Comparison of ENCODE assay signal across 14 cellular contexts in the genomic region with DNA sequence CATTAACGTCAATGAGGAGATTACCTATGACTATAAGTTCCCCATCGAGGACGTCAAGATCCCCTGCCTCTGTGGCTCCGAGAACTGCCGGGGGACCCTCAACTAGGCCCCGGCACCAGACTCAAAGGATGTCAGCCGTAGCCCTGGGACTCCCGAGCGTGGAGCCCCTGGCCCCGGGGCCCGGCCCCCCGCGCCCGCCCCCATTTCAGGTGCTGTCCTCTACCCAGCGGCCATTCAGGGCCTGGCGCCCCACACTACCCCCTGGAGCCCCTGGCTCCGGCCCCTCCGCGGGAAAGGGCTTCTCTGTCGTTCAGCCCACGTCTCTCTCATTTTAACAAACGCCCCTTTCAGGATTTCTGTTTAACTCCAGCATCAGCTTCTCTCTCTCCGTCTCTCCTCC. TPM values are rescaled to one million over a fixed set of nuclear protein-coding genes. Genes with fewer than 3 reads are reported as not detected.
DNase-seq lines count a peak whose midpoint lies in the region; ATAC-seq and TF ChIP-seq lines count a peak whose summit lies in the region.
"Had no signal": no experiment of that assay in that cellular context is flagged by ENCODE, and none has a peak within 500 bp of the region (broad histone marks: within the 10 kb centered on the region; RNA-seq: fewer than 3 reads in every experiment).

No MANE protein-coding gene starts in this region.

- no peaks in the 10 kb centered on the region for H3K4me1 ChIP-seq in neural progenitor cell
- no peaks in the 10 kb centered on the region for H3K4me1 ChIP-seq in PC-3 (ENCODE audit: insufficient read depth, low read length)
- H3K4me1 ChIP-seq: A549 had no signal

- H3K27ac ChIP-seq in neural progenitor cell (no peak overlapping the region), PC-3 (ENCODE audit: low read length) (no peak overlapping the region)
- H3K27ac ChIP-seq: A549, HL-60 had no signal

- H3K27me3 Mint-ChIP-seq in HFFc6 (ENCODE audit: insufficient read depth) (peaks cover 9% of the 10 kb centered on the region), neural progenitor cell (ENCODE audit: insufficient read depth, low read depth) (peaks cover 5% of the 10 kb centered on the region)
- H3K27me3 Mint-ChIP-seq in stimulated activated memory B cell treated with anti-CD40 and anti-IgM and Interleukin-4, amounts not matched to agents 10 μg/mL and 1 μg/mL and 100 μg/mL, for 72 hours: no peaks in the 10 kb centered on the region
- H3K27me3 Mint-ChIP-seq: CD4-positive, alpha-beta memory T cell had no signal

- H3K9me3 ChIP-seq in neural progenitor cell (ENCODE audit: low read depth) (no peaks in the 10 kb centered on the region), PC-3 (ENCODE audit: low read length) (no peaks in the 10 kb centered on the region)
- H3K9me3 ChIP-seq: A549 had no signal

- no peak overlapping the region for H2AFZ ChIP-seq in neural progenitor cell (replicated peaks)
- H2AFZ ChIP-seq in PC-3 (ENCODE audit: low read length): no peak overlapping the region

- H3K4me2 ChIP-seq in neural progenitor cell (no peak overlapping the region), PC-3 (ENCODE audit: low read length) (no peak overlapping the region)
- H3K4me2 ChIP-seq: A549 had no signal

- intact Hi-C loops in PC-3 (cut with micrococcal nuclease): no loop called here

- H3K27me3 ChIP-seq in H7 (ENCODE audit: control insufficient read depth, insufficient read depth, low read length) (no peaks in the 10 kb centered on the region), neural progenitor cell (no peaks in the 10 kb centered on the region), PC-3 (ENCODE audit: low read length) (no peaks in the 10 kb centered on the region)

- H3K9ac ChIP-seq in neural progenitor cell (no peak overlapping the region), PC-3 (ENCODE audit: low read length) (no peak overlapping the region)

- DNase-seq in H7: peak; percentile 47
- no peak for DNase-seq in HFFc6
- DNase-seq in neural progenitor cell (ENCODE audit: low spot score): no peak
- DNase-seq in putamen (ENCODE audit: low spot score): no peak
- DNase-seq in PC-3: no peak
- no peak for DNase-seq in C1 segment of cervical spinal cord (lab: John Stamatoyannopoulos, UW)
- DNase-seq: AML-193; CD4-positive, alpha-beta memory T cell; DMS 273 treated with DMSO at 0.1 percent for 48 hours; HCEC 1CT had no signal

- no TSS peak for BruUV-seq in PC-3 (replicated peaks; lab: Mats Ljungman, UMichigan)

- POLR2A ChIA-PET in PC-3 (lab: Charles Lee; ENCODE audit: unreplicated experiment): no interaction called here

- ATAC-seq in stimulated activated memory B cell treated with anti-CD40 and anti-IgM and Interleukin-4, amounts not matched to agents 10 μg/mL and 1 μg/mL and 100 μg/mL, for 72 hours: peak; percentile 27
- ATAC-seq in PC-3: no peak
- ATAC-seq: A549 had no signal

- H3K36me3 ChIP-seq in H7 (replicated peaks; ENCODE audit: control insufficient read depth, insufficient read depth, low read length) (peaks cover 7% of the 10 kb centered on the region), neural progenitor cell (no peaks in the 10 kb centered on the region), PC-3 (ENCODE audit: low read depth, low read length) (peaks cover 33% of the 10 kb centered on the region)

- H3K79me2 ChIP-seq in neural progenitor cell (ENCODE audit: low read depth) (no peaks in the 10 kb centered on the region), PC-3 (ENCODE audit: low read length) (no peaks in the 10 kb centered on the region)

- no peaks in the 10 kb centered on the region for H3F3A ChIP-seq in neural progenitor cell (ENCODE audit: low read depth)
- no peaks in the 10 kb centered on the region for H3F3A ChIP-seq in PC-3 (ENCODE audit: low read length, unreplicated experiment)

- H3K4me3 Mint-ChIP-seq in HFFc6: no peak overlapping the region
- no peak overlapping the region for H3K4me3 Mint-ChIP-seq in neural progenitor cell
- no peak overlapping the region for H3K4me3 Mint-ChIP-seq in stimulated activated memory B cell treated with anti-CD40 and anti-IgM and Interleukin-4, amounts not matched to agents 10 μg/mL and 1 μg/mL and 100 μg/mL, for 72 hours
- H3K4me3 Mint-ChIP-seq: CD14-positive monocyte; CD4-positive, alpha-beta memory T cell had no signal

- H3K4me3 ChIP-seq in H7 (ENCODE audit: insufficient read depth, low read depth, low read length) (no peak overlapping the region), neural progenitor cell (no peak overlapping the region), PC-3 (ENCODE audit: low read length) (no peak overlapping the region)
- H3K4me3 ChIP-seq: A549 had no signal

- H3K9me3 Mint-ChIP-seq in HFFc6 (no peaks in the 10 kb centered on the region), neural progenitor cell (no peaks in the 10 kb centered on the region)
- H3K9me3 Mint-ChIP-seq in stimulated activated memory B cell treated with anti-CD40 and anti-IgM and Interleukin-4, amounts not matched to agents 10 μg/mL and 1 μg/mL and 100 μg/mL, for 72 hours: no peaks in the 10 kb centered on the region
- H3K9me3 Mint-ChIP-seq: CD14-positive monocyte had no signal

- H3K36me3 Mint-ChIP-seq in HFFc6 (ENCODE audit: low read depth): peaks cover 38% of the 10 kb centered on the region
- peaks cover 27% of the 10 kb centered on the region for H3K36me3 Mint-ChIP-seq in neural progenitor cell
- H3K36me3 Mint-ChIP-seq in stimulated activated memory B cell treated with anti-CD40 and anti-IgM and Interleukin-4, amounts not matched to agents 10 μg/mL and 1 μg/mL and 100 μg/mL, for 72 hours: peaks cover 73% of the 10 kb centered on the region

- peak overlapping the region; percentile 61; the same call in 1 of the 2 replicates for H3K27ac Mint-ChIP-seq in HFFc6
- H3K27ac Mint-ChIP-seq in neural progenitor cell: peak overlapping the region; percentile 57
- H3K27ac Mint-ChIP-seq in stimulated activated memory B cell treated with anti-CD40 and anti-IgM and Interleukin-4, amounts not matched to agents 10 μg/mL and 1 μg/mL and 100 μg/mL, for 72 hours: peak overlapping the region; percentile 7

- no peak for TF ChIP-seq CTCF in HFFc6 (IDR thresholded peaks at IDR 0.05)
- no peak for TF ChIP-seq CTCF in neural progenitor cell (IDR thresholded peaks at IDR 0.05)
- no peak for TF ChIP-seq CTCF in PC-3 (conservative IDR thresholded peaks at IDR 0.05; ENCODE audit: low read depth, low read length)

- H3K4me1 Mint-ChIP-seq in HFFc6 (ENCODE audit: low read depth) (no peaks in the 10 kb centered on the region), neural progenitor cell (no peaks in the 10 kb centered on the region)
- peaks cover 7% of the 10 kb centered on the region for H3K4me1 Mint-ChIP-seq in stimulated activated memory B cell treated with anti-CD40 and anti-IgM and Interleukin-4, amounts not matched to agents 10 μg/mL and 1 μg/mL and 100 μg/mL, for 72 hours

- CTCF ChIA-PET in PC-3 (lab: Charles Lee): no interaction called here

- H4K20me1 ChIP-seq in neural progenitor cell (ENCODE audit: low read depth) (no peaks in the 10 kb centered on the region), PC-3 (ENCODE audit: low read length) (no peaks in the 10 kb centered on the region)

- H3K9me2 ChIP-seq in PC-3 (replicated peaks; ENCODE audit: low read length): no peaks in the 10 kb centered on the region

RNA-seq across cellular contexts. Expression of a gene that starts 26.3 kb away (rescaled TPM):
- 3.5 and 4.6 TPM in 2 replicates for total RNA-seq in H7 (2014; rRNA removed; shearing (Covaris generic))
- total RNA-seq in HFFc6 (2021; fragmentation: NEBNext Ultra II Directional; extraction: Animal tissue kit (Norgen Biotek cat#: 25700)): 10 to 100 TPM; 18.5 to 22.0 (median 20.9) TPM
- 1.8 and 4.4 TPM in 2 replicates for total RNA-seq in neural progenitor cell (ENCODE audit: low replicate concordance)
- total RNA-seq in PC-3 (2014; rRNA removed): 7.5 and 13.0 TPM in 2 replicates

RNA-seq across cellular contexts. Expression of a gene that starts 28.5 kb away (rescaled TPM):
- 0.80 and 1.1 TPM in 2 replicates for total RNA-seq in H7 (2014; rRNA removed; shearing (Covaris generic))
- under 1 TPM in 4 of 6 experiments, not detected in 2; 0.14 to 0.25 (median 0.21) TPM for total RNA-seq in HFFc6 (2021; fragmentation: NEBNext Ultra II Directional; extraction: Animal tissue kit (Norgen Biotek cat#: 25700))
- total RNA-seq in neural progenitor cell (ENCODE audit: low replicate concordance) (not detected in 2 replicates), PC-3 (2014; rRNA removed) (not detected in 2 replicates)
- total RNA-seq: CD4-positive, alpha-beta memory T cell had no signal

RNA-seq across cellular contexts. Expression of a gene that starts 36.6 kb away (rescaled TPM):
- 23.8 and 25.5 TPM in 2 replicates for total RNA-seq in H7 (2014; rRNA removed; shearing (Covaris generic))
- 1 to 10 TPM; 3.2 to 4.2 (median 3.6) TPM for total RNA-seq in HFFc6 (2021; fragmentation: NEBNext Ultra II Directional; extraction: Animal tissue kit (Norgen Biotek cat#: 25700))
- total RNA-seq in neural progenitor cell (ENCODE audit: low replicate concordance): 20.1 and 30.8 TPM in 2 replicates
- total RNA-seq in PC-3 (2014; rRNA removed): 232 TPM in 2 replicates

RNA-seq across cellular contexts. Expression of a gene that starts 58.5 kb away (rescaled TPM):
- 39.2 and 61.2 TPM in 2 replicates for total RNA-seq in H7 (2014; rRNA removed; shearing (Covaris generic))
- 10 to 100 TPM; 63.4 to 84.7 (median 75.1) TPM for total RNA-seq in HFFc6 (2021; fragmentation: NEBNext Ultra II Directional; extraction: Animal tissue kit (Norgen Biotek cat#: 25700))
- total RNA-seq in neural progenitor cell (ENCODE audit: low replicate concordance) (46.4 and 60.9 TPM in 2 replicates), PC-3 (2014; rRNA removed) (241 and 258 TPM in 2 replicates)

Comparison
In these comparisons a context has a peak if more than half of its experiments do, and no peak if none do; other contexts are left out.
1. H3K27ac Mint-ChIP-seq: peak in every context shown above with its lines; median percentile 61 in HFFc6; 57 in neural progenitor cell; 7 in stimulated activated memory B cell treated with anti-CD40 and anti-IgM and Interleukin-4, amounts not matched to agents 10 μg/mL and 1 μg/mL and 100 μg/mL, for 72 hours.